In genomic region chr20:63009044-63009961, GRCh38 we compare ENCODE assay signal across 1 cellular context.
TF ChIP-seq lines count a peak whose summit lies in the region.

No MANE protein-coding gene starts in this region.

TF ChIP-seq in HepG2, 621 proteins besides CTCF, POLR2A, EP300 and RAD21 (continued from another document and continues in another):
- TF ChIP-seq PRDM10 (CRISPR knock-in tag; IDR thresholded peaks at IDR 0.05; ENCODE audit: low read depth) (peak; percentile 35; the same call in 1 of the 2 replicates), ZNF451 (CRISPR knock-in tag; IDR thresholded peaks at IDR 0.05) (peak; percentile 80), ZNF629 (CRISPR knock-in tag; conservative IDR thresholded peaks at IDR 0.05) (peak; percentile 82), HMG20B (CRISPR knock-in tag; conservative IDR thresholded peaks at IDR 0.05) (peak; percentile 54; the same call in 1 of the 2 replicates), ELF1 (CRISPR knock-in tag; IDR thresholded peaks at IDR 0.05) (peak; percentile 42; the same call in 1 of the 2 replicates), STAG1 (CRISPR knock-in tag; IDR thresholded peaks at IDR 0.05) (peak; percentile 100), NFYB (CRISPR knock-in tag; IDR thresholded peaks at IDR 0.05) (0 out of 2 replicates have a peak, but pooled peaks have one; percentile 28), ZNF142 (CRISPR knock-in tag; IDR thresholded peaks at IDR 0.05) (peak; percentile 82), AGO1 (IDR thresholded peaks at IDR 0.05; ENCODE audit: low read depth, low read length, poor library complexity, severe bottlenecking) (peak; percentile 61), GATAD2A (CRISPR knock-in tag; IDR thresholded peaks at IDR 0.05) (peak; percentile 41; the same call in 1 of the 2 replicates), POGK (CRISPR knock-in tag; conservative IDR thresholded peaks at IDR 0.05) (peak; percentile 59; the same call in 1 of the 2 replicates), REPIN1 (CRISPR knock-in tag; IDR thresholded peaks at IDR 0.05; ENCODE audit: borderline replicate concordance, low read depth) (peak; percentile 66; the same call in 1 of the 2 replicates), ZKSCAN5 (CRISPR knock-in tag; IDR thresholded peaks at IDR 0.05) (no peak), ZNF580 (CRISPR knock-in tag; IDR thresholded peaks at IDR 0.05; ENCODE audit: borderline replicate concordance, low read depth) (peak; percentile 89), PRDM15 (CRISPR knock-in tag; IDR thresholded peaks at IDR 0.05) (no peak), PREB (CRISPR knock-in tag; IDR thresholded peaks at IDR 0.05) (no peak; the same call in 1 of the 2 replicates), ARID4A (CRISPR knock-in tag; IDR thresholded peaks at IDR 0.05; ENCODE audit: borderline replicate concordance) (peak; percentile 28; the same call in 1 of the 2 replicates), ZSCAN25 (CRISPR knock-in tag; IDR thresholded peaks at IDR 0.05) (peak; percentile 68; the same call in 1 of the 2 replicates), HIC2 (CRISPR knock-in tag; IDR thresholded peaks at IDR 0.05; ENCODE audit: low read depth) (peak; percentile 24; the same call in 1 of the 2 replicates), TP53 (CRISPR knock-in tag; conservative IDR thresholded peaks at IDR 0.05) (peak; percentile 21; the same call in 1 of the 2 replicates), SIX4 (CRISPR knock-in tag; IDR thresholded peaks at IDR 0.05) (0 out of 2 replicates have a peak, but pooled peaks have one; percentile 47), HNF4A (CRISPR knock-in tag; IDR thresholded peaks at IDR 0.05) (peak; percentile 21; the same call in 1 of the 2 replicates), IRF1 (CRISPR knock-in tag; IDR thresholded peaks at IDR 0.05; ENCODE audit: low read depth) (no peak), SMC3 (IDR thresholded peaks at IDR 0.05; ENCODE audit: low read length) (peak; percentile 80; the same call in 1 of the 2 replicates), ZNF747 (CRISPR knock-in tag; IDR thresholded peaks at IDR 0.05; ENCODE audit: borderline replicate concordance) (no peak), GZF1 (CRISPR knock-in tag; IDR thresholded peaks at IDR 0.05) (0 out of 2 replicates have a peak, but pooled peaks have one; percentile 53), ZNF839 (CRISPR knock-in tag; IDR thresholded peaks at IDR 0.05; ENCODE audit: borderline replicate concordance) (peak; percentile 22; the same call in 1 of the 2 replicates), NR2F6 (IDR thresholded peaks at IDR 0.05) (no peak), NR2F6 (CRISPR knock-in tag; IDR thresholded peaks at IDR 0.05) (peak; percentile 33; the same call in 1 of the 2 replicates)
